Comparison of ENCODE assay signal across 19 cellular contexts in the genomic region with DNA sequence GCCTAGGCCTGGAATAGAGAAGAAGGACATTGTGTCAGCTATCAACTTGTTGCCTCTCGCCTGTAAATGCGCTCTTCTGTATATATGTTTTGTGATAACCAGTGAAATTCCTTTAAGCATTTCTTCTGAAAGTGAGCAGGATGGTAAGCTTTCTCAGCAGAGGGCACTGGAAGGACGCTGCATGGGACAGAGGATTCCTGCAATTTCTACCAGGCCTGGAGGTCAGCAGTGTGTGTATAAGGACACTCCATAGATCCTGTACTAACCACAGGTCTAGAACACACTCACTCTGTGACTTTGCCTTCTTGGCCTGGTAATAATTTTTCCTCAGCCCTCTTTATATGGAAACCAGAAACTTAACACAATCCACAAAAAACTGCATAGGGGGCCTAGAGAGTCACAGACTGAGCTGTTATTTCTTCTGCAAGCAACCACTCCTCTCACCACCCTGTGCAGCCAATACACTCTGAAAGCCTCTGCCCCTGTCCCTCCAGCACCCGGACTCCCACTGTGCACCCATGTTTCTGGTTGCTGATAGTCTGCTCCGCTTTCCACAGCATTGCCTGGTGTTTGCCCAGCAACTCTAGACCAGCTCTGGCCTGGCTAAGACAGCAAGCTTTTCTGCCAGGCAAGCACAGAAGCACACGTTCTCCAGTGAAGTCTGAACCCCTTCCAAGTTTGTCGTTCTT.
"Had no signal": no experiment of that assay in that cellular context is flagged by ENCODE, and none has a peak within 500 bp of the region (broad histone marks: within the 10 kb centered on the region; RNA-seq: fewer than 3 reads in every experiment).

No MANE protein-coding gene starts in this region.

- H3K4me3 ChIP-seq: adrenal gland, left ventricle myocardium inferior, tibial nerve, uterus had no signal

- H3K9me3 ChIP-seq: adrenal gland, left ventricle myocardium inferior, tibial nerve, uterus had no signal

- H3K36me3 ChIP-seq: adrenal gland, left ventricle myocardium inferior, tibial nerve, uterus, WERI-Rb-1 had no signal

- H3K27ac ChIP-seq: adrenal gland, left ventricle myocardium inferior, tibial nerve, uterus, WERI-Rb-1 had no signal

- H3K4me1 ChIP-seq: adrenal gland, left ventricle myocardium inferior, tibial nerve, uterus had no signal

- ATAC-seq: activated naive CD4-positive, alpha-beta T cell treated with anti-CD3 and anti-CD28 coated beads, Interleukin-2, amount 50 U/mL, for 72 hours; naive thymus-derived CD4-positive, alpha-beta T cell had no signal

- DNase-seq: activated CD4-positive, alpha-beta T cell treated with anti-CD3 and anti-CD28 coated beads, Interleukin-2, amount 50 U/mL, for 48 hours; activated gamma-delta T cell treated with Interleukin-2 at 50 U/mL for 16 hours; adrenal gland; dermis blood vessel endothelial cell; effector memory CD4-positive, alpha-beta T cell; hippocampal formation; left ventricle myocardium inferior; naive thymus-derived CD4-positive, alpha-beta T cell; nucleus accumbens; retina; stimulated activated CD8-positive, alpha-beta memory T cell treated with anti-CD3 and anti-CD28 coated beads, Interleukin-4, amount 100 ng/mL, for 48 hours; stimulated activated naive CD4-positive, alpha-beta T cell treated with Interleukin-2 at 50 U/mL for 16 hours; uterus; WERI-Rb-1 had no signal

- H3K36me3 Mint-ChIP-seq: activated naive CD4-positive, alpha-beta T cell treated with anti-CD3 and anti-CD28 coated beads, Interleukin-2, amount 50 U/mL, for 72 hours; memory B cell; naive thymus-derived CD4-positive, alpha-beta T cell had no signal

- H3K27ac Mint-ChIP-seq: activated naive CD4-positive, alpha-beta T cell treated with anti-CD3 and anti-CD28 coated beads, Interleukin-2, amount 50 U/mL, for 72 hours; activated T-helper 1 cell treated with anti-CD3 and anti-CD28 coated beads, Interleukin-12 subunit alpha, Interleukin-12 subunit beta, Interleukin-2, Interleukin-4 antibody, amounts not matched to agents 30 ng/mL and 10 ng/mL and 1 ng/mL, durations not matched to agents 14 hours and 24 hours and 36 hours; memory B cell; naive thymus-derived CD4-positive, alpha-beta T cell; T-helper 1 cell treated with Interleukin-12 subunit alpha and Interleukin-12 subunit beta and Interleukin-4 antibody, amounts not matched to agents 30 μg/mL and 1 μg/mL, for 36 hours had no signal

- H3K9me3 Mint-ChIP-seq: activated naive CD4-positive, alpha-beta T cell treated with anti-CD3 and anti-CD28 coated beads, Interleukin-2, amount 50 U/mL, for 72 hours; activated T-helper 1 cell treated with anti-CD3 and anti-CD28 coated beads, Interleukin-12 subunit alpha, Interleukin-12 subunit beta, Interleukin-2, Interleukin-4 antibody, amounts not matched to agents 30 ng/mL and 10 ng/mL and 1 ng/mL, durations not matched to agents 14 hours and 24 hours and 36 hours; memory B cell; T-helper 1 cell treated with Interleukin-12 subunit alpha and Interleukin-12 subunit beta and Interleukin-4 antibody, amounts not matched to agents 30 μg/mL and 1 μg/mL, for 36 hours had no signal

- H3K27me3 ChIP-seq: adrenal gland, tibial nerve, uterus had no signal

- H3K4me1 Mint-ChIP-seq: memory B cell; naive thymus-derived CD4-positive, alpha-beta T cell had no signal

- H3K4me3 Mint-ChIP-seq: activated T-helper 1 cell treated with anti-CD3 and anti-CD28 coated beads, Interleukin-12 subunit alpha, Interleukin-12 subunit beta, Interleukin-2, Interleukin-4 antibody, amounts not matched to agents 30 ng/mL and 10 ng/mL and 1 ng/mL, durations not matched to agents 14 hours and 24 hours and 36 hours; memory B cell; naive thymus-derived CD4-positive, alpha-beta T cell; T-helper 1 cell treated with Interleukin-12 subunit alpha and Interleukin-12 subunit beta and Interleukin-4 antibody, amounts not matched to agents 30 μg/mL and 1 μg/mL, for 36 hours had no signal
